22 cellular contexts compared by ENCODE assay signal in the genomic region with DNA sequence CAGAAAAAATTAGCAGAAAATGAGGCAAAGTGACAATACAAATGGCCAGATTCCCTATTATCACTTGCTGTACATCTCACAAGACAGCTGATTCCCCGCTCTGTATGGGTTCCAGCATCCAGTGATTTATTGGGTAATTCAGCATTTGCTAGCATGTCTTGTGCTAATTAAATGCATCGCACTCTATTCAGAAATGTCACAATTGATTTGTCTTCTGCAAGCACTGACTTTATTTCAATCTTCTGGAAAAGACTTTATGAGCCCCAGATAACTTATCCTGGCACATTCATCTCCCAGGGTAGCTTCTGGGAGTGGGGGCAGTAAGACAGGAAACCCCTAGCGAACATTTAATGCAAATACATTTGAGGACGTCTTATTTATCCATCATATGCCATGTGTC.
"Had no signal": no experiment of that assay in that cellular context is flagged by ENCODE, and none has a peak within 500 bp of the region (broad histone marks: within the 10 kb centered on the region; RNA-seq: fewer than 3 reads in every experiment).

No MANE protein-coding gene starts in this region.

- H3K27ac ChIP-seq: SK-N-MC, VCaP had no signal

- H3K4me3 ChIP-seq: K562, SK-N-MC had no signal

- DNase-seq: activated CD4-positive, alpha-beta memory T cell treated with anti-CD3 and anti-CD28 coated beads, Interleukin-2, amount 10 ng/mL, durations not matched to agents 7 days and 5 days; activated CD4-positive, alpha-beta T cell treated with anti-CD3 and anti-CD28 coated beads, Interleukin-2, amount 10 ng/mL, durations not matched to agents 7 days and 5 days; activated CD4-positive, CD25-positive, alpha-beta regulatory T cell; activated gamma-delta T cell; activated naive CD4-positive, alpha-beta T cell treated with anti-CD3 and anti-CD28 coated beads for 36 hours; activated T-cell treated with anti-CD3 and anti-CD28 coated beads for 4 hours; activated T-cell treated with anti-CD3 and anti-CD28 coated beads, Interleukin-2, amount 50 U/mL, for 48 hours; amygdala; Karpas-422; MM.1S; NCI-H1105 treated with DMSO at 0.1 percent for 48 hours; NCI-H1694 treated with DMSO at 0.1 percent for 48 hours; NCI-H2107; NCI-H2171 treated with DMSO at 0.1 percent for 48 hours; NCI-H226; NCI-H510A; NCI-H526 treated with DMSO at 0.1 percent for 48 hours; SIG-M5; T-helper 1 cell had no signal
